ENCODE assay signal across 8 cellular contexts in the genomic region with DNA sequence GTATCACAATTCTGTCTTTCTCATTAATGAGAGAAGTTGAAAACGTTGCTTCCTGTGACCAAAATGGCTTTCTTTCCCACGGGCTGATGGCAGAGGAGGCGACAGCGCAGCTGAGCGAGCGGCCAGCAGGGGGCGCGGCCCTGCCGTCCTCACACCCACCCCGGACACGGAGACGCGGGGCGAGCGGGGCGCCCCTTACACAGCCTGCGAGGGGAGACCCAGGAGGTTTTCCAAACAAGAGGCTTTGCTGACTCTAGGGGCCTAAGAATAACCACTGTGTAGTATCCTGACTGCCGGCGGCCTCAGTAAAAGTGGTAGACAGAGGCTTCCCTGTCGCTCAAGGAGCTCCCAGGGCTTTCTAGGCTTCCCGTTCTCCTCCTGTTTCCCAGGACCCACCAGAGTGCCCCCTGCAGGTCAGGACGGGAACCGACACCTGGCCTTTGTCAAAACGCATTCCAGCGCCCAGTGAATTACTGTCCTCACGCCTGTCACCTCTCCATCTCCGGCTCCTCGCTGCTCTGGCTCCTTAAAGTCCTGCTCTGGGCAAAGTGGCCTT. TPM values are rescaled to one million over a fixed set of nuclear protein-coding genes. Genes with fewer than 3 reads are reported as not detected.
DNase-seq lines count a peak whose midpoint lies in the region; ATAC-seq and TF ChIP-seq lines count a peak whose summit lies in the region.

No MANE protein-coding gene starts in this region.

- 3 to 4% methylated on average over 28 of the region's 28 CpGs for WGBS in ectodermal cell, 2 experiments
- 1% methylated on average over 28 of the region's 28 CpGs for WGBS in lung, 2 donors

- H3K27ac Mint-ChIP-seq in activated CD4-positive, alpha-beta memory T cell treated with anti-CD3 and anti-CD28 coated beads, Interleukin-2, amount 10 ng/mL, durations not matched to agents 7 days and 5 days, result no peak overlapping the region

- ATAC-seq in GM19328 (IDR thresholded peaks at IDR 0.05; ENCODE audit: unreplicated experiment) (peak; percentile 97), HG03460 (IDR thresholded peaks at IDR 0.05; ENCODE audit: unreplicated experiment) (peak; percentile 98), lung (ENCODE audit: insufficient read depth, low FRiP score) (peak; percentile 91)

- no peaks in the 10 kb centered on the region for H3K9me3 ChIP-seq in ectodermal cell (ENCODE audit: control insufficient read depth, low read length)
- no peaks in the 10 kb centered on the region for H3K9me3 ChIP-seq in lung (ENCODE audit: control insufficient read depth in 2 of 2, insufficient read depth in 1 of 2, low read length in 1 of 2)

- CTCF ChIA-PET in activated CD4-positive, alpha-beta memory T cell treated with anti-CD3 and anti-CD28 coated beads, Interleukin-2, amount 10 ng/mL, durations not matched to agents 7 days and 5 days (lab: Charles Lee), result interaction anchor here (0.6 to 3.7 kb wide), 71 partner anchors 9 to 1479 kb away, joined by 3 to 60 read pairs (median 4); a partner anchor contains a TSS

- H3K27ac ChIP-seq in ectodermal cell (ENCODE audit: insufficient read depth, low read depth, low read length, poor library complexity, severe bottlenecking) (no peak overlapping the region), lung (ENCODE audit: low read depth in 1 of 2, low read length in 1 of 2) (peak overlapping the region; percentile 85 to 88)

- H3K36me3 ChIP-seq in ectodermal cell (ENCODE audit: control insufficient read depth, insufficient read depth, low read length) (no peaks in the 10 kb centered on the region), lung (ENCODE audit: control insufficient read depth in 2 of 2, insufficient read depth in 2 of 2, low read length in 2 of 2) (no peaks in the 10 kb centered on the region)

- H3K36me3 Mint-ChIP-seq in activated CD4-positive, alpha-beta memory T cell treated with anti-CD3 and anti-CD28 coated beads, Interleukin-2, amount 10 ng/mL, durations not matched to agents 7 days and 5 days (ENCODE audit: low read depth), result peaks cover 4% of the 10 kb centered on the region

- H3K4me3 Mint-ChIP-seq in activated CD4-positive, alpha-beta memory T cell treated with anti-CD3 and anti-CD28 coated beads, Interleukin-2, amount 10 ng/mL, durations not matched to agents 7 days and 5 days, result peak overlapping the region; percentile 63

- peak; percentile 27 to 98 (median 92) for DNase-seq in C1 segment of cervical spinal cord (lab: John Stamatoyannopoulos, UW)
- peak; percentile 72 for DNase-seq in NCI-H748 treated with DMSO at 0.1 percent for 48 hours (lab: John Stamatoyannopoulos, UW)
- DNase-seq in activated CD4-positive, alpha-beta memory T cell treated with anti-CD3 and anti-CD28 coated beads, Interleukin-2, amount 10 ng/mL, durations not matched to agents 7 days and 5 days, result peak; percentile 84
- peak; percentile 91 for DNase-seq in lung (ENCODE audit: low spot score)
- peak; percentile 74 to 85 (median 77) for DNase-seq in stimulated activated CD4-positive, alpha-beta T cell treated with anti-CD3 and anti-CD28 coated beads, TNF-alpha, amount 100 ng/mL, for 24 hours (ENCODE audit: low read depth in 3 of 3)

- H3K4me1 ChIP-seq in ectodermal cell (ENCODE audit: control insufficient read depth, insufficient read depth, low read length) (no peaks in the 10 kb centered on the region), lung (ENCODE audit: control insufficient read depth in 2 of 2, insufficient read depth in 2 of 2, low read length in 2 of 2) (peaks cover 3 to 4% of the 10 kb centered on the region in 2 donors)

- H3K27me3 Mint-ChIP-seq in activated CD4-positive, alpha-beta memory T cell treated with anti-CD3 and anti-CD28 coated beads, Interleukin-2, amount 10 ng/mL, durations not matched to agents 7 days and 5 days, result peaks cover 7% of the 10 kb centered on the region

- POLR2A ChIA-PET in activated CD4-positive, alpha-beta memory T cell treated with anti-CD3 and anti-CD28 coated beads, Interleukin-2, amount 10 ng/mL, durations not matched to agents 7 days and 5 days (lab: Charles Lee), result interaction anchor here (1.0 to 1.5 kb wide), 2 partner anchors 58 to 166 kb away, joined by 5 read pairs; a partner anchor contains a TSS

- H3K27me3 ChIP-seq in ectodermal cell (ENCODE audit: control insufficient read depth, insufficient read depth, low read length, poor library complexity, severe bottlenecking) (no peaks in the 10 kb centered on the region), lung (ENCODE audit: control insufficient read depth, insufficient read depth) (no peaks in the 10 kb centered on the region)

- H3K9me3 Mint-ChIP-seq in activated CD4-positive, alpha-beta memory T cell treated with anti-CD3 and anti-CD28 coated beads, Interleukin-2, amount 10 ng/mL, durations not matched to agents 7 days and 5 days, result peaks cover 7% of the 10 kb centered on the region

- TF ChIP-seq CTCF in lung (IDR thresholded peaks at IDR 0.05; ENCODE audit: control extremely low read depth, extremely low read depth), result peak; percentile 82

- H3K4me1 Mint-ChIP-seq in activated CD4-positive, alpha-beta memory T cell treated with anti-CD3 and anti-CD28 coated beads, Interleukin-2, amount 10 ng/mL, durations not matched to agents 7 days and 5 days, result peaks cover 5% of the 10 kb centered on the region

- peak overlapping the region; percentile 66 for H3K4me3 ChIP-seq in ectodermal cell (ENCODE audit: insufficient read depth, low read depth, low read length)
- peak overlapping the region; percentile 14 for H3K4me3 ChIP-seq in lung

RNA-seq across cellular contexts. Expression of a gene that starts 27.3 kb away (rescaled TPM):
- not detected for total RNA-seq in activated CD4-positive, alpha-beta memory T cell treated with anti-CD3 and anti-CD28 coated beads, Interleukin-2, amount 10 ng/mL, durations not matched to agents 7 days and 5 days
- not detected for polyA plus RNA-seq in ectodermal cell (2013, experiment 1 of 4)
- polyA plus RNA-seq in ectodermal cell (2013, experiment 2 of 4), result 0.07 TPM
- 0.43 TPM for polyA plus RNA-seq in ectodermal cell (2013, experiment 3 of 4)
- not detected for polyA plus RNA-seq in ectodermal cell (2013, experiment 4 of 4)
- total RNA-seq in lung, result 1 to 10 TPM in 1 of 2 donors, under 1 TPM in 1; 0.98 to 1.4 TPM
- 1 to 10 TPM in 1 of 2 donors, under 1 TPM in 1; 0.47 to 1.1 TPM for polyA plus RNA-seq in lung

RNA-seq across cellular contexts. Expression of a gene that starts 56.9 kb away (rescaled TPM):
- 10 to 100 TPM; 14.8 to 17.1 TPM for total RNA-seq in activated CD4-positive, alpha-beta memory T cell treated with anti-CD3 and anti-CD28 coated beads, Interleukin-2, amount 10 ng/mL, durations not matched to agents 7 days and 5 days
- polyA plus RNA-seq in ectodermal cell (2013, experiment 1 of 4), result 6.9 TPM
- polyA plus RNA-seq in ectodermal cell (2013, experiment 2 of 4), result 6.6 TPM
- 5.7 TPM for polyA plus RNA-seq in ectodermal cell (2013, experiment 3 of 4)
- 5.8 TPM for polyA plus RNA-seq in ectodermal cell (2013, experiment 4 of 4)
- total RNA-seq in lung, result 10 to 100 TPM; 36.2 to 52.3 TPM
- polyA plus RNA-seq in lung, result 10 to 100 TPM in 1 of 2 donors, 1 to 10 TPM in 1; 5.4 to 24.5 TPM
